Comparison of ENCODE assay signal across 8 cellular contexts in the genomic region with DNA sequence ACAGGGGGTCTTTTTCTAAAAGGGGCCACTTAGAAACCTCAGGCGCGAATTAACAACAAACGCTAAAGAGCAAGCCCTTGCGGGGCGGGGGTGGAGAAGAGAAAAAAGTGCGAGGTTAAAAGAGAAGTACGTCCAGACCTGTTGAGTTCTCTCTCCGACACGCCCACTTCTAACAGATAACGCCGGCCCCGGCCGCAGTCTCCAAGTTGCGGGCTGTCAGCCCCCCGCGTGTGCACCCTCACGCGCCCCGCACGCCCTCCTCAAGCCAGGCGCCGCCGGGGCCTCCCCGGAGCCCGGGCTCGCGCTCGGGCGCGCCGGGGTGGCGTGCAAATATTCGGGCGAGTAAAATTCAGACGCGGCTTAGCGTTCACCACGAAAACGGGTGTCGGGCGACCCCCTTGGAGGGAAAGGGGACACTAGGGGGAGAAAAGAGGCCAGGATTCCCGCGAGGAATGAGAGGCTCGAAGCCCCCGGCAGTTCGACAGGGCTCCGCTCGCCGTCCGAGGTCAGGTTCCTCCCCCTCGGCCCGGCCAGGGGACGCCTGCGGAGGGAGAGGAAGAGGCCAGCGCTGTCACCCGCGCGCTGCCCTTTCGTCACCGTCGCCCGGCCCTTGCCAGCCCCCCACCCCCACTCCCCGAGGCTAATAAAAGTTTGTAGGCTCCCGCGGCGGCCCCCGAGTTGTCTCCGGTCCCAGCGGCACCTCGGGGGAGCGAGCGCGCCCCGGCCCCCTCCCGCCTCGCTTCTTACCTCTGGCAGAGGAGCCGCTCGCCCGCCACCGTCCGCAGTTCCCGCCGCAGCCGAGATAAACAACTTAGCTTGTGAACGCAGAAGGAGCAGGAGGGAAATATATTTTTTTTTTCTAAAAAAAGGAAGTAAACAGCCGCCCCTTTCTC. TPM values are rescaled to one million over a fixed set of nuclear protein-coding genes. Genes with fewer than 3 reads are reported as not detected.
DNase-seq lines count a peak whose midpoint lies in the region; ATAC-seq and TF ChIP-seq lines count a peak whose summit lies in the region.

No MANE protein-coding gene starts in this region.

- peak; percentile 43; the same call in 1 of the 2 replicates for TF ChIP-seq CTCF in HFFc6 (IDR thresholded peaks at IDR 0.05)
- no peak for TF ChIP-seq CTCF in neural progenitor cell (IDR thresholded peaks at IDR 0.05)

- DNase-seq in HFFc6 (peak; percentile 41), SHP77 treated with DMSO at 0.1 percent for 48 hours (lab: John Stamatoyannopoulos, UW) (peak; percentile 32), germinal center (ENCODE audit: low spot score) (peak; percentile 52), neural progenitor cell (ENCODE audit: low spot score) (peak; percentile 74)
- DNase-seq in activated naive CD4-positive, alpha-beta T cell treated with Interleukin-2 at 50 U/mL for 16 hours: peak; percentile 60

- H3K9me3 ChIP-seq in BLaER1: no peaks in the 10 kb centered on the region
- H3K9me3 ChIP-seq in neural progenitor cell (ENCODE audit: low read depth): no peaks in the 10 kb centered on the region
- no peaks in the 10 kb centered on the region for H3K9me3 ChIP-seq in thymus (ENCODE audit: control insufficient read depth)

- H3K27ac ChIP-seq in BLaER1: peak overlapping the region; percentile 98
- H3K27ac ChIP-seq in neural progenitor cell: no peak overlapping the region
- peak overlapping the region; percentile 100 for H3K27ac ChIP-seq in thymus (ENCODE audit: low read depth)

- H3K4me2 ChIP-seq in BLaER1 (peak overlapping the region; percentile 89), neural progenitor cell (peak overlapping the region; percentile 85)

- H3K4me1 Mint-ChIP-seq in HFFc6 (ENCODE audit: low read depth) (peaks cover 74% of the 10 kb centered on the region), neural progenitor cell (peaks cover 19% of the 10 kb centered on the region)

- under 1% methylated on average over 86 of the region's 86 CpGs for WGBS in thymus

- H3K9me3 Mint-ChIP-seq in HFFc6 (no peaks in the 10 kb centered on the region), neural progenitor cell (peaks cover 4% of the 10 kb centered on the region)

- peaks cover 13% of the 10 kb centered on the region for H3K36me3 ChIP-seq in BLaER1
- no peaks in the 10 kb centered on the region for H3K36me3 ChIP-seq in neural progenitor cell
- H3K36me3 ChIP-seq in thymus (ENCODE audit: control insufficient read depth, insufficient read depth): peaks cover 8% of the 10 kb centered on the region

- H3F3A ChIP-seq in neural progenitor cell (ENCODE audit: low read depth): peaks cover 31% of the 10 kb centered on the region

- H3K4me3 Mint-ChIP-seq in HFFc6 (peak overlapping the region; percentile 94), neural progenitor cell (peak overlapping the region; percentile 87)

- H3K27me3 ChIP-seq in BLaER1: peaks cover 10% of the 10 kb centered on the region; the same call in 1 of the 2 replicates
- peaks cover 82% of the 10 kb centered on the region for H3K27me3 ChIP-seq in neural progenitor cell
- no peaks in the 10 kb centered on the region for H3K27me3 ChIP-seq in thymus (ENCODE audit: control insufficient read depth, insufficient read depth)

- H3K4me1 ChIP-seq in BLaER1 (peaks cover 22% of the 10 kb centered on the region), neural progenitor cell (peaks cover 33% of the 10 kb centered on the region), thymus (ENCODE audit: control insufficient read depth, insufficient read depth, low read length) (peaks cover 13% of the 10 kb centered on the region)

- H3K9ac ChIP-seq in BLaER1 (peak overlapping the region; percentile 98), neural progenitor cell (no peak overlapping the region)

- H3K79me2 ChIP-seq in neural progenitor cell (ENCODE audit: low read depth): no peaks in the 10 kb centered on the region

- peaks cover 2% of the 10 kb centered on the region for H3K27me3 Mint-ChIP-seq in HFFc6 (ENCODE audit: insufficient read depth)
- peaks cover 25% of the 10 kb centered on the region for H3K27me3 Mint-ChIP-seq in neural progenitor cell (ENCODE audit: insufficient read depth, low read depth)

- H4K20me1 ChIP-seq in BLaER1: peaks cover 53% of the 10 kb centered on the region
- peaks cover 8% of the 10 kb centered on the region for H4K20me1 ChIP-seq in neural progenitor cell (ENCODE audit: low read depth)

- H2AFZ ChIP-seq in neural progenitor cell (replicated peaks): peak overlapping the region; percentile 92

- H3K27ac Mint-ChIP-seq in HFFc6 (peak overlapping the region; percentile 72), neural progenitor cell (no peak overlapping the region)

- no peak for ATAC-seq in HG02642 (IDR thresholded peaks at IDR 0.05; ENCODE audit: poor library complexity, unreplicated experiment)

- H3K36me3 Mint-ChIP-seq in HFFc6 (ENCODE audit: low read depth) (peaks cover 40% of the 10 kb centered on the region), neural progenitor cell (peaks cover 6% of the 10 kb centered on the region)

- peak overlapping the region; percentile 86 for H3K4me3 ChIP-seq in BLaER1
- H3K4me3 ChIP-seq in neural progenitor cell: peak overlapping the region; percentile 65
- H3K4me3 ChIP-seq in thymus (ENCODE audit: low read length): peak overlapping the region; percentile 77

RNA-seq across cellular contexts. Expression of a gene that starts 0.8 kb away (rescaled TPM):
- 10 to 100 TPM; 61.6 to 86.9 (median 71.5) TPM for total RNA-seq in HFFc6 (2021; fragmentation: NEBNext Ultra II Directional; extraction: Animal tissue kit (Norgen Biotek cat#: 25700))
- total RNA-seq in neural progenitor cell (ENCODE audit: low replicate concordance): 0.17 and 0.37 TPM in 2 replicates
- 62.3 TPM for polyA plus RNA-seq in thymus

Comparison
In these comparisons a context has a peak if more than half of its experiments do, and no peak if none do; other contexts are left out.
1. RNA of a gene that starts 0.8 kb away (total RNA-seq): 61.6 to 86.9 TPM in HFFc6; 0.17 to 0.37 TPM in neural progenitor cell; every median in the first group is over 10 times any median in the second.
2. Peak in every context shown above with its lines, with median percentiles within 50 percentile points of each other: H3K4me3 ChIP-seq and DNase-seq.